In the genomic region with DNA sequence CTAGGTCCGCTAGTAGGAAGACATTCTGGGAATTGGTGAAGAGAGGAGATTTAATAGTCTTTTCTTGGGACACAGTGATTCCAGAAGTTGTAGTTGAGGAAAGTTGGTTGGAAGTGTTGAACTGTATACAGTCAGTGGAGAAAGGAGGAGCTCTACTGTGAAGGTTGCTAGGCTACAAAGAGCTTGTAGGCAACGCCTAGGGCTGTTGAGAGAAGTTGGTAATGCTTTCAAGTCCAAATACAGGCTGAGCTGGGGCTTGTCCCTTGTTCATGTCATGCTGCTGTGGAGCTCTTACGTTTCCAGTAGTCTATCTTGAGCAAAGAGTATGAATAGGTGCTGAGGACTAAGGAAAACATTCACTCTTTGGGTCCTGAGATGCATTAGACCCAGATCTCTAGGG, we compare ENCODE assay signal across 8 cellular contexts. TPM values are rescaled to one million over a fixed set of nuclear protein-coding genes. Genes with fewer than 3 reads are reported as not detected.
DNase-seq lines count a peak whose midpoint lies in the region; TF ChIP-seq lines count a peak whose summit lies in the region.

No MANE protein-coding gene starts in this region.

- H3K9ac ChIP-seq in duodenal mucosa (ENCODE audit: low read depth in 1 of 2, low read length in 2 of 2) (peak overlapping the region in 1 of 2 donors; percentile 52), mucosa of stomach (ENCODE audit: low read length) (no peak overlapping the region)

- H3K27me3 ChIP-seq in DOHH2 (ENCODE audit: control insufficient read depth, low read length) (no peaks in the 10 kb centered on the region), duodenal mucosa (ENCODE audit: control insufficient read depth in 1 of 2, insufficient read depth in 2 of 2, low read length in 2 of 2) (no peaks in the 10 kb centered on the region), mucosa of stomach (ENCODE audit: control insufficient read depth, insufficient read depth, low read length) (no peaks in the 10 kb centered on the region)

- no peaks in the 10 kb centered on the region for H3K9me2 ChIP-seq in DOHH2 (replicated peaks; ENCODE audit: control insufficient read depth, low read length)

- no peak for TF ChIP-seq CTCF in DOHH2 (IDR thresholded peaks at IDR 0.05; ENCODE audit: low read depth, low read length, poor library complexity, severe bottlenecking)

- peak overlapping the region; percentile 77 for H3K4me2 ChIP-seq in DOHH2 (ENCODE audit: low read length)

- H3K36me3 ChIP-seq in DOHH2 (ENCODE audit: control insufficient read depth, low read length) (no peaks in the 10 kb centered on the region), duodenal mucosa (ENCODE audit: control insufficient read depth in 1 of 2, insufficient read depth in 2 of 2, low read length in 2 of 2) (no peaks in the 10 kb centered on the region), mucosa of stomach (ENCODE audit: control insufficient read depth, insufficient read depth, low read length) (no peaks in the 10 kb centered on the region)

- H3K9me3 ChIP-seq in DOHH2 (ENCODE audit: control insufficient read depth, insufficient read depth, low read length) (no peaks in the 10 kb centered on the region), duodenal mucosa (ENCODE audit: control insufficient read depth in 1 of 2, low read length in 2 of 2) (no peaks in the 10 kb centered on the region), mucosa of stomach (ENCODE audit: control insufficient read depth, low read length) (no peaks in the 10 kb centered on the region)

- H3K4me1 ChIP-seq in DOHH2 (ENCODE audit: control insufficient read depth, low read length): peaks cover 17% of the 10 kb centered on the region
- H3K4me1 ChIP-seq in duodenal mucosa (ENCODE audit: control insufficient read depth in 1 of 2, insufficient read depth in 2 of 2, low read length in 2 of 2): peaks cover 16 to 18% of the 10 kb centered on the region in 2 donors
- peaks cover 14% of the 10 kb centered on the region for H3K4me1 ChIP-seq in mucosa of stomach (ENCODE audit: control insufficient read depth, insufficient read depth, low read length)

- no peaks in the 10 kb centered on the region for H3F3A ChIP-seq in DOHH2 (ENCODE audit: control insufficient read depth, insufficient read depth)

- H3K79me2 ChIP-seq in DOHH2 (ENCODE audit: control insufficient read depth, low read length): peaks cover 33% of the 10 kb centered on the region

- H3K27ac ChIP-seq in DOHH2 (ENCODE audit: low read depth, low read length) (no peak overlapping the region), duodenal mucosa (ENCODE audit: low read depth, low read length) (no peak overlapping the region)

- H3K4me3 ChIP-seq in DOHH2 (ENCODE audit: low read length): peak overlapping the region; percentile 79
- peak overlapping the region; percentile 64 to 83 for H3K4me3 ChIP-seq in duodenal mucosa (ENCODE audit: low read depth in 1 of 2, low read length in 2 of 2)
- peak overlapping the region; percentile 49 for H3K4me3 ChIP-seq in mucosa of stomach (ENCODE audit: low read length)

- DNase-seq in NAMALWA (ENCODE audit: low spot score): peak; percentile 41
- DNase-seq in SK-N-DZ (ENCODE audit: low spot score): no peak
- no peak for DNase-seq in superior temporal gyrus (ENCODE audit: extremely low spot score)
- no peak for DNase-seq in NCI-H1436 (lab: John Stamatoyannopoulos, UW)
- no peak for DNase-seq in activated gamma-delta T cell treated with Interleukin-2 at 50 U/mL for 16 hours

- no peaks in the 10 kb centered on the region for H4K20me1 ChIP-seq in DOHH2 (ENCODE audit: control insufficient read depth, insufficient read depth, low read depth, low read length)

RNA-seq across cellular contexts. Expression of a gene that starts 1.1 kb away (rescaled TPM):
- 3.5 and 4.2 TPM in 2 replicates for polyA plus RNA-seq in SK-N-DZ (2014; cell fraction: cytosol; rRNA removed)
- polyA plus RNA-seq in SK-N-DZ (2014; cell fraction: nucleus; rRNA removed): 7.1 and 7.4 TPM in 2 replicates
